In genomic region chr10:101236376-101237079, GRCh38 we compare ENCODE assay signal across 15 cellular contexts. TPM values are rescaled to one million over a fixed set of nuclear protein-coding genes. Genes with fewer than 3 reads are reported as not detected.
A peak's percentile ranks its signal among the peaks of the same experiment; 100 is the strongest.
DNase-seq lines count a peak whose midpoint lies in the region; ATAC-seq, FAIRE-seq and TF ChIP-seq lines count a peak whose summit lies in the region.
"Had no signal": no experiment of that assay in that cellular context is flagged by ENCODE, and none has a peak within 500 bp of the region (broad histone marks: within the 10 kb centered on the region; RNA-seq: fewer than 3 reads in every experiment).

No MANE protein-coding gene starts in this region.

- no peak for TF ChIP-seq CTCF in activated CD8-positive, alpha-beta T cell treated with anti-CD3 and anti-CD28 coated beads for 36 hours (IDR thresholded peaks at IDR 0.05)
- TF ChIP-seq CTCF in hepatocyte (IDR thresholded peaks at IDR 0.05; ENCODE audit: poor library complexity) (no peak), smooth muscle cell (IDR thresholded peaks at IDR 0.05; ENCODE audit: borderline replicate concordance, insufficient read depth, poor library complexity, severe bottlenecking) (no peak)

- H3K27me3 ChIP-seq in hepatocyte (peaks cover 96% of the 10 kb centered on the region), smooth muscle cell (ENCODE audit: low read depth) (peaks cover 98% of the 10 kb centered on the region)

- intact Hi-C loops in activated CD8-positive, alpha-beta T cell treated with anti-CD3 and anti-CD28 coated beads for 36 hours (cut with micrococcal nuclease), result loop anchor here (10.0 kb wide), 1 partner anchor 412 kb away; no protein-coding TSS in a partner anchor

- ATAC-seq in activated CD8-positive, alpha-beta T cell treated with anti-CD3 and anti-CD28 coated beads, Interleukin-2, amount 10 ng/mL, durations not matched to agents 7 days and 5 days, result peak; percentile 20
- ATAC-seq in activated CD8-positive, alpha-beta T cell treated with anti-CD3 and anti-CD28 coated beads for 36 hours, result no peak
- peak; percentile 22 for ATAC-seq in T-helper 17 cell

- H3K4me3 Mint-ChIP-seq in activated CD8-positive, alpha-beta T cell treated with anti-CD3 and anti-CD28 coated beads, Interleukin-2, amount 10 ng/mL, durations not matched to agents 7 days and 5 days, result no peak overlapping the region
- H3K4me3 Mint-ChIP-seq in activated CD8-positive, alpha-beta T cell treated with anti-CD3 and anti-CD28 coated beads for 36 hours, result no peak overlapping the region
- peak overlapping the region; percentile 76 for H3K4me3 Mint-ChIP-seq in T-helper 17 cell
- H3K4me3 Mint-ChIP-seq: activated T-helper 1 cell treated with anti-CD3 and anti-CD28 coated beads, Interleukin-12 subunit alpha, Interleukin-12 subunit beta, Interleukin-2, Interleukin-4 antibody, amounts not matched to agents 30 ng/mL and 10 ng/mL and 1 ng/mL, durations not matched to agents 14 hours and 24 hours and 36 hours had no signal

- CTCF ChIA-PET in activated CD8-positive, alpha-beta T cell treated with anti-CD3 and anti-CD28 coated beads, Interleukin-2, amount 10 ng/mL, durations not matched to agents 7 days and 5 days (lab: Charles Lee), result interaction anchor here (1.0 to 1.9 kb wide), 5 partner anchors 16 to 95 kb away, joined by 3 to 9 read pairs (median 3); no protein-coding TSS in a partner anchor
- CTCF ChIA-PET in activated CD8-positive, alpha-beta T cell treated with anti-CD3 and anti-CD28 coated beads for 36 hours (lab: Charles Lee), result interaction anchor here (0.7 to 10.8 kb wide), 4 partner anchors 22 to 210 kb away, joined by 3 to 105 read pairs (median 4); no protein-coding TSS in a partner anchor

- H3K4me1 Mint-ChIP-seq in activated CD8-positive, alpha-beta T cell treated with anti-CD3 and anti-CD28 coated beads, Interleukin-2, amount 10 ng/mL, durations not matched to agents 7 days and 5 days (ENCODE audit: low read depth), result peaks cover 6% of the 10 kb centered on the region
- peaks cover 16% of the 10 kb centered on the region for H3K4me1 Mint-ChIP-seq in activated CD8-positive, alpha-beta T cell treated with anti-CD3 and anti-CD28 coated beads for 36 hours (ENCODE audit: low read depth)
- peaks cover 14% of the 10 kb centered on the region for H3K4me1 Mint-ChIP-seq in T-helper 17 cell

- H3K9me3 Mint-ChIP-seq in activated CD8-positive, alpha-beta T cell treated with anti-CD3 and anti-CD28 coated beads, Interleukin-2, amount 10 ng/mL, durations not matched to agents 7 days and 5 days (ENCODE audit: insufficient read depth), result no peaks in the 10 kb centered on the region
- no peaks in the 10 kb centered on the region for H3K9me3 Mint-ChIP-seq in activated CD8-positive, alpha-beta T cell treated with anti-CD3 and anti-CD28 coated beads for 36 hours
- H3K9me3 Mint-ChIP-seq: activated T-helper 1 cell treated with anti-CD3 and anti-CD28 coated beads, Interleukin-12 subunit alpha, Interleukin-12 subunit beta, Interleukin-2, Interleukin-4 antibody, amounts not matched to agents 30 ng/mL and 10 ng/mL and 1 ng/mL, durations not matched to agents 14 hours and 24 hours and 36 hours had no signal

- H3K36me3 Mint-ChIP-seq in activated CD8-positive, alpha-beta T cell treated with anti-CD3 and anti-CD28 coated beads, Interleukin-2, amount 10 ng/mL, durations not matched to agents 7 days and 5 days (ENCODE audit: low read depth), result no peaks in the 10 kb centered on the region
- no peaks in the 10 kb centered on the region for H3K36me3 Mint-ChIP-seq in activated CD8-positive, alpha-beta T cell treated with anti-CD3 and anti-CD28 coated beads for 36 hours (ENCODE audit: low read depth)
- peaks cover 9% of the 10 kb centered on the region for H3K36me3 Mint-ChIP-seq in T-helper 17 cell (ENCODE audit: low read depth)

- H3K9me2 ChIP-seq in hepatocyte (replicated peaks; ENCODE audit: insufficient read depth), result no peaks in the 10 kb centered on the region

- no peak overlapping the region for H3K27ac Mint-ChIP-seq in activated CD8-positive, alpha-beta T cell treated with anti-CD3 and anti-CD28 coated beads, Interleukin-2, amount 10 ng/mL, durations not matched to agents 7 days and 5 days
- no peak overlapping the region for H3K27ac Mint-ChIP-seq in activated CD8-positive, alpha-beta T cell treated with anti-CD3 and anti-CD28 coated beads for 36 hours
- H3K27ac Mint-ChIP-seq in T-helper 17 cell, result peak overlapping the region; percentile 8

- H3K4me3 ChIP-seq in hepatocyte, result no peak overlapping the region
- H3K4me3 ChIP-seq in smooth muscle cell, result no peak overlapping the region
- H3K4me3 ChIP-seq: lung, stomach had no signal

- DNase-seq in activated CD8-positive, alpha-beta T cell treated with anti-CD3 and anti-CD28 coated beads, Interleukin-2, amount 10 ng/mL, durations not matched to agents 7 days and 5 days, result no peak
- no peak for DNase-seq in activated CD8-positive, alpha-beta T cell treated with anti-CD3 and anti-CD28 coated beads for 36 hours
- DNase-seq in T-helper 17 cell, result no peak
- no peak for DNase-seq in hepatocyte (ENCODE audit: low spot score)
- DNase-seq in smooth muscle cell (lab: John Stamatoyannopoulos, UW; ENCODE audit: unreplicated experiment), result no peak
- DNase-seq in NCI-H1105 (lab: John Stamatoyannopoulos, UW), result no peak
- no peak for DNase-seq in GM19239 (ENCODE audit: insufficient read length, low spot score)
- DNase-seq in NCI-H2227 treated with DMSO at 0.1 percent for 48 hours (lab: John Stamatoyannopoulos, UW), result no peak
- DNase-seq: NCI-H1048; stimulated activated CD4-positive, alpha-beta T cell treated with anti-CD3 and anti-CD28 coated beads, Interleukin-2, amount 100 ng/mL, for 24 hours; stomach had no signal

- H3K9me3 ChIP-seq in T-helper 17 cell (ENCODE audit: control insufficient read depth, low read length, poor library complexity, severe bottlenecking) (no peaks in the 10 kb centered on the region), hepatocyte (ENCODE audit: low read depth) (no peaks in the 10 kb centered on the region), smooth muscle cell (replicated peaks; ENCODE audit: low read depth) (no peaks in the 10 kb centered on the region)

- POLR2A ChIA-PET in activated CD8-positive, alpha-beta T cell treated with anti-CD3 and anti-CD28 coated beads, Interleukin-2, amount 10 ng/mL, durations not matched to agents 7 days and 5 days (lab: Charles Lee), result no interaction called here
- POLR2A ChIA-PET in activated CD8-positive, alpha-beta T cell treated with anti-CD3 and anti-CD28 coated beads for 36 hours (lab: Charles Lee), result interaction anchor here (1.5 kb wide), 1 partner anchor 9 kb away, joined by 4 read pairs; no protein-coding TSS in a partner anchor

- H3K36me3 ChIP-seq in hepatocyte (replicated peaks; ENCODE audit: insufficient read depth, low read depth) (no peaks in the 10 kb centered on the region), smooth muscle cell (ENCODE audit: low read depth) (no peaks in the 10 kb centered on the region)
- H3K36me3 ChIP-seq: stomach had no signal

- no peak overlapping the region for H3K9ac ChIP-seq in smooth muscle cell (ENCODE audit: low read depth)

- H3K27me3 Mint-ChIP-seq in activated CD8-positive, alpha-beta T cell treated with anti-CD3 and anti-CD28 coated beads, Interleukin-2, amount 10 ng/mL, durations not matched to agents 7 days and 5 days (ENCODE audit: low read depth), result peaks cover 83% of the 10 kb centered on the region
- peaks cover 83% of the 10 kb centered on the region for H3K27me3 Mint-ChIP-seq in activated CD8-positive, alpha-beta T cell treated with anti-CD3 and anti-CD28 coated beads for 36 hours
- peaks cover 90% of the 10 kb centered on the region for H3K27me3 Mint-ChIP-seq in T-helper 17 cell

- H3K79me2 ChIP-seq in hepatocyte, result no peaks in the 10 kb centered on the region
- no peaks in the 10 kb centered on the region for H3K79me2 ChIP-seq in smooth muscle cell (ENCODE audit: low read depth)

- FAIRE-seq in GM19239 (lab: Jason Lieb, UNC), result no peak
- FAIRE-seq: A204.1 had no signal

- no peaks in the 10 kb centered on the region for H3F3A ChIP-seq in smooth muscle cell (ENCODE audit: low read depth)

- H3K4me2 ChIP-seq in hepatocyte, result peak overlapping the region; percentile 51
- peak overlapping the region; percentile 78 for H3K4me2 ChIP-seq in smooth muscle cell

- H4K20me1 ChIP-seq in hepatocyte (ENCODE audit: insufficient read depth, poor library complexity, severe bottlenecking), result no peaks in the 10 kb centered on the region
- peaks cover 4% of the 10 kb centered on the region for H4K20me1 ChIP-seq in smooth muscle cell (ENCODE audit: low read depth)

- H2AFZ ChIP-seq in hepatocyte (peak overlapping the region; percentile 6), smooth muscle cell (ENCODE audit: low read depth) (no peak overlapping the region)

- no peak overlapping the region for H3K27ac ChIP-seq in hepatocyte
- no peak overlapping the region for H3K27ac ChIP-seq in smooth muscle cell (ENCODE audit: low read depth)
- H3K27ac ChIP-seq: RWPE1, stomach had no signal

- 1% methylated on average over 47 of the region's 47 CpGs for WGBS in hepatocyte (ENCODE audit: low lambda C conversion rate, missing lambda C conversion rate)
- 3% methylated on average over 47 of the region's 47 CpGs for WGBS in smooth muscle cell (ENCODE audit: low lambda C conversion rate)

- peaks cover 4% of the 10 kb centered on the region for H3K4me1 ChIP-seq in hepatocyte (ENCODE audit: insufficient read depth)
- peaks cover 6% of the 10 kb centered on the region for H3K4me1 ChIP-seq in smooth muscle cell (ENCODE audit: low read depth)

RNA-seq across cellular contexts. Expression of gene LBX1, which starts 7.3 kb away (rescaled TPM):
- not detected for total RNA-seq in activated CD8-positive, alpha-beta T cell treated with anti-CD3 and anti-CD28 coated beads, Interleukin-2, amount 10 ng/mL, durations not matched to agents 7 days and 5 days
- total RNA-seq in activated CD8-positive, alpha-beta T cell treated with anti-CD3 and anti-CD28 coated beads for 36 hours, result not detected
- not detected for total RNA-seq in T-helper 17 cell
- total RNA-seq in hepatocyte, result not detected in 2 replicates
- 0.33 TPM in 1 of 2 replicates, not detected in the other for polyA plus RNA-seq in hepatocyte
- total RNA-seq in smooth muscle cell, result not detected in 2 replicates
- not detected in 2 replicates for polyA plus RNA-seq in smooth muscle cell
- total RNA-seq: activated T-helper 1 cell treated with anti-CD3 and anti-CD28 coated beads, Interleukin-12 subunit alpha, Interleukin-12 subunit beta, Interleukin-2, Interleukin-4 antibody, amounts not matched to agents 30 ng/mL and 10 ng/mL and 1 ng/mL, durations not matched to agents 14 hours and 24 hours and 36 hours; stomach had no signal
- polyA plus RNA-seq: stomach had no signal
